Comparison of ENCODE assay signal across 10 cellular contexts in genomic region chr4:174438711-174439110, GRCh38.
"Had no signal": no experiment of that assay in that cellular context is flagged by ENCODE, and none has a peak within 500 bp of the region (broad histone marks: within the 10 kb centered on the region; RNA-seq: fewer than 3 reads in every experiment).

No MANE protein-coding gene starts in this region.

- H3K27ac ChIP-seq: HL-60, KMS-11 had no signal

- H3K36me3 ChIP-seq: HAP-1 had no signal

- H3K9ac ChIP-seq: KMS-11 had no signal

- H3K4me3 ChIP-seq: GM23338, HAP-1 had no signal

- DNase-seq: H7, HFFc6, Karpas-422, KBM-7 had no signal

- FAIRE-seq: HTR-8/SVneo had no signal

- H3K9me3 ChIP-seq: HAP-1 had no signal

- H3K4me1 ChIP-seq: HAP-1 had no signal

- ATAC-seq: GM23338, HCT116 had no signal

- H3K4me2 ChIP-seq: GM23338, KMS-11 had no signal
